In genomic region chr19:18488403-18488723, GRCh38 we compare ENCODE assay signal across 9 cellular contexts. TPM values are rescaled to one million over a fixed set of nuclear protein-coding genes. Genes with fewer than 3 reads are reported as not detected.
DNase-seq lines count a peak whose midpoint lies in the region; ATAC-seq and TF ChIP-seq lines count a peak whose summit lies in the region.
"Had no signal": no experiment of that assay in that cellular context is flagged by ENCODE, and none has a peak within 500 bp of the region (broad histone marks: within the 10 kb centered on the region; RNA-seq: fewer than 3 reads in every experiment).

No MANE protein-coding gene starts in this region.

- no peak overlapping the region for H3K4me3 ChIP-seq in Peyer's patch

- H3K27ac ChIP-seq in Peyer's patch = no peak overlapping the region

- BruUV-seq in MCF 10A (replicated peaks; lab: Mats Ljungman, UMichigan) = no TSS peak

- TF ChIP-seq CTCF in MCF 10A (IDR thresholded peaks at IDR 0.05; ENCODE audit: unreplicated experiment) (peak; percentile 24), Peyer's patch (IDR thresholded peaks at IDR 0.05) (peak in 2 of 6 experiments; percentile 24 to 27)

- DNase-seq in Right ventricle myocardium inferior (ENCODE audit: missing footprints) (peak; percentile 66), cardiac septum (ENCODE audit: low spot score) (no peak), MCF 10A (ENCODE audit: unreplicated experiment) (peak; percentile 22), immature natural killer cell (no peak), Peyer's patch (no peak), ureter (ENCODE audit: low spot score) (no peak), cerebellar cortex (ENCODE audit: low spot score) (no peak)
- DNase-seq: activated gamma-delta T cell had no signal

- CTCF ChIA-PET in MCF 10A (lab: Yijun Ruan, JAX) = interaction anchor here (0.6 to 1.2 kb wide), 8 partner anchors 8 to 208 kb away, joined by 3 to 5 read pairs (median 3); no protein-coding TSS in a partner anchor

- H3K9me3 Mint-ChIP-seq in MCF 10A (ENCODE audit: unreplicated experiment) (no peaks in the 10 kb centered on the region), immature natural killer cell (no peaks in the 10 kb centered on the region)

- H3K27ac Mint-ChIP-seq in MCF 10A (ENCODE audit: low read depth, unreplicated experiment) (no peak overlapping the region), immature natural killer cell (peak overlapping the region; percentile 3 to 96 (median 78))

- no peaks in the 10 kb centered on the region for H3K27me3 ChIP-seq in Peyer's patch

- intact Hi-C loops in Right ventricle myocardium inferior (cut with DNase I) (no loop called here), cardiac septum (cut with DNase I) (no loop called here), MCF 10A (cut with micrococcal nuclease) (loop anchor here (5.0 kb wide), 1 partner anchor 34 kb away; the partner anchor contains the start of gene ELL)

- H3K4me3 Mint-ChIP-seq in MCF 10A (ENCODE audit: unreplicated experiment) (no peak overlapping the region), immature natural killer cell (no peak overlapping the region)

- H3K9me3 ChIP-seq in Peyer's patch = no peaks in the 10 kb centered on the region

- H3K36me3 Mint-ChIP-seq in MCF 10A (ENCODE audit: insufficient read depth, unreplicated experiment) (no peaks in the 10 kb centered on the region), immature natural killer cell (no peaks in the 10 kb centered on the region)

- peaks cover 4 to 67% (median 14%) of the 10 kb centered on the region in 4 donors for H3K4me1 ChIP-seq in Peyer's patch

- H3K27me3 Mint-ChIP-seq in MCF 10A (ENCODE audit: insufficient read depth, unreplicated experiment) (no peaks in the 10 kb centered on the region), immature natural killer cell (ENCODE audit: low read depth in 3 of 3) (peaks cover 7 to 24% (median 18%) of the 10 kb centered on the region in 3 donors)

- H3K36me3 ChIP-seq in Peyer's patch = no peaks in the 10 kb centered on the region

- no peak for ATAC-seq in Right ventricle myocardium inferior
- no peak for ATAC-seq in HG03280 (IDR thresholded peaks at IDR 0.05; ENCODE audit: unreplicated experiment)

- POLR2A ChIA-PET in MCF 10A (lab: Yijun Ruan, JAX) = interaction anchor here (1.6 to 1.9 kb wide), 2 partner anchors 31 to 84 kb away, joined by 5 read pairs; partner anchors contain the start of gene UBA52

- TF ChIP-seq POLR2A in Peyer's patch (IDR thresholded peaks at IDR 0.05) = no peak

- H3K4me1 Mint-ChIP-seq in MCF 10A (ENCODE audit: insufficient read depth, unreplicated experiment) (peaks cover 38% of the 10 kb centered on the region), immature natural killer cell (peaks cover 77 to 81% of the 10 kb centered on the region in 2 donors)

RNA-seq across cellular contexts. Expression of gene ELL, which starts 33.5 kb away (rescaled TPM):
- total RNA-seq in Right ventricle myocardium inferior (8.4 TPM), cardiac septum (9.9 TPM), MCF 10A (2022) (20.8 and 22.4 TPM in 2 replicates), Peyer's patch (10 to 100 TPM; 18.9 to 49.5 (median 34.2) TPM), ureter (29.2 TPM)
- polyA plus RNA-seq in immature natural killer cell = 10 to 100 TPM in 2 of 3 donors, 1 to 10 TPM in 1; 9.1 to 21.1 (median 11.1) TPM

RNA-seq across cellular contexts. Expression of gene ISYNA1, which starts 50.4 kb away (rescaled TPM):
- total RNA-seq in Right ventricle myocardium inferior (26.0 TPM), cardiac septum (32.9 TPM), MCF 10A (2022) (6.8 and 7.7 TPM in 2 replicates), Peyer's patch (10 to 100 TPM in 3 of 4 donors, 1 to 10 TPM in 1; 5.3 to 26.4 (median 14.0) TPM), ureter (116 TPM)
- polyA plus RNA-seq in immature natural killer cell = 10 to 100 TPM; 29.7 to 32.2 (median 31.2) TPM

RNA-seq across cellular contexts. Expression of gene FKBP8, which starts 55.0 kb away (rescaled TPM):
- total RNA-seq in Right ventricle myocardium inferior = 181 TPM
- 161 TPM for total RNA-seq in cardiac septum
- total RNA-seq in MCF 10A (2022) = 142 and 154 TPM in 2 replicates
- polyA plus RNA-seq in immature natural killer cell = 100 to 1,000 TPM in 1 of 3 donors, 10 to 100 TPM in 2; 85.7 to 137 (median 94.5) TPM
- total RNA-seq in Peyer's patch = 100 to 1,000 TPM; 231 to 333 (median 264) TPM
- 162 TPM for total RNA-seq in ureter

Comparison
In these comparisons a context has a peak if more than half of its experiments do, and no peak if none do; other contexts are left out.
1. DNase-seq: peak in Right ventricle myocardium inferior (single experiment) and MCF 10A (single experiment); none in cardiac septum (single experiment), immature natural killer cell (0 of 3), Peyer's patch (0 of 3), ureter (single experiment) and cerebellar cortex (single experiment).